19 cellular contexts compared by ENCODE assay signal in the genomic region with DNA sequence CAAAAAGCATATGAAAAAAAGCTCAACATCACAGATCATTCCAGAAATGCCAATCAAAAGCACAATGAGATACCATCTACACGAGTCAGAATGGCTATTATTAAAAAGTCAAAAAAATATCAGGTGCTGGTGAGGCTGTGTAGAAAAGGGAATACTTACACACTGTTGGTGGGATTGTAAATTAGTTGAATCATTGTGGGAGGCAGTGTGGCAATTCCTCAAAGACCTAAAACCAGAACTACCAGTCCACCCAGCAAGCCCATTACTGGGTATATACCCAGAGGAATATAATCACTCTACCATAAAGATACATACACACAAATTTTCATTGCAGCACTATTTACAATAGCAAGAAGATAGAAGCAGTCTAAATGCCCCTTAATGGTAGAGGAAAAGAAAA.
A peak's percentile ranks its signal among the peaks of the same experiment; 100 is the strongest.
DNase-seq lines count a peak whose midpoint lies in the region; ATAC-seq, FAIRE-seq and TF ChIP-seq lines count a peak whose summit lies in the region.
"Had no signal": no experiment of that assay in that cellular context is flagged by ENCODE, and none has a peak within 500 bp of the region (broad histone marks: within the 10 kb centered on the region; RNA-seq: fewer than 3 reads in every experiment).

No MANE protein-coding gene starts in this region.

- no peaks in the 10 kb centered on the region for H4K20me1 ChIP-seq in astrocyte (ENCODE audit: insufficient read depth, low read length)
- H4K20me1 ChIP-seq: BLaER1 had no signal

- H3K9me3 Mint-ChIP-seq in astrocyte (ENCODE audit: unreplicated experiment) = no peaks in the 10 kb centered on the region
- peaks cover under 1% of the 10 kb centered on the region for H3K9me3 Mint-ChIP-seq in neural crest cell
- H3K9me3 Mint-ChIP-seq: HFFc6 had no signal

- H3K4me1 Mint-ChIP-seq in astrocyte (ENCODE audit: low read depth, unreplicated experiment) = peaks cover 10% of the 10 kb centered on the region
- H3K4me1 Mint-ChIP-seq in neural crest cell = no peaks in the 10 kb centered on the region
- H3K4me1 Mint-ChIP-seq: CD14-positive monocyte; CD4-positive, alpha-beta memory T cell had no signal

- no peaks in the 10 kb centered on the region for H3K4me1 ChIP-seq in astrocyte (ENCODE audit: insufficient read depth, low read length)
- H3K4me1 ChIP-seq: BLaER1 had no signal

- H3K79me2 ChIP-seq in astrocyte (ENCODE audit: insufficient read depth, low read length) = no peaks in the 10 kb centered on the region

- H3K27ac ChIP-seq in astrocyte (ENCODE audit: low read depth, low read length) = no peak overlapping the region
- H3K27ac ChIP-seq: BLaER1 had no signal

- H2AFZ ChIP-seq in astrocyte (ENCODE audit: low read depth, low read length) = no peak overlapping the region

- H3K4me2 ChIP-seq in astrocyte (ENCODE audit: low read length) = no peak overlapping the region
- H3K4me2 ChIP-seq: BLaER1 had no signal

- no peaks in the 10 kb centered on the region for H3K36me3 Mint-ChIP-seq in astrocyte (ENCODE audit: low read depth, unreplicated experiment)
- H3K36me3 Mint-ChIP-seq in neural crest cell (ENCODE audit: low read depth) = no peaks in the 10 kb centered on the region
- H3K36me3 Mint-ChIP-seq: CD14-positive monocyte; CD4-positive, alpha-beta memory T cell had no signal

- H3K36me3 ChIP-seq in astrocyte (ENCODE audit: insufficient read depth, low read length) = no peaks in the 10 kb centered on the region
- H3K36me3 ChIP-seq: BLaER1 had no signal

- H3K27ac Mint-ChIP-seq in astrocyte (ENCODE audit: unreplicated experiment) = no peak overlapping the region
- H3K27ac Mint-ChIP-seq in neural crest cell (ENCODE audit: unreplicated experiment) = peak overlapping the region; percentile 35
- H3K27ac Mint-ChIP-seq: CD14-positive monocyte; CD4-positive, alpha-beta memory T cell; HFFc6 had no signal

- H3K9me3 ChIP-seq in astrocyte (ENCODE audit: insufficient read depth, low read depth, low read length) = no peaks in the 10 kb centered on the region
- H3K9me3 ChIP-seq: BLaER1 had no signal

- H3K9ac ChIP-seq in astrocyte (ENCODE audit: low read length) = no peak overlapping the region
- H3K9ac ChIP-seq: BLaER1 had no signal

- H3K27me3 ChIP-seq in astrocyte (ENCODE audit: insufficient read depth, low read length) = no peaks in the 10 kb centered on the region
- H3K27me3 ChIP-seq: BLaER1 had no signal

- DNase-seq in EH (ENCODE audit: low read depth) (peak; percentile 26), astrocyte (ENCODE audit: low read depth) (peak; percentile 2), fibroblast of the aortic adventitia (ENCODE audit: low read depth) (peak; percentile 24), neural crest cell (ENCODE audit: low read depth, low spot score) (no peak), OCI-M2 (lab: John Stamatoyannopoulos, UW; ENCODE audit: unreplicated experiment) (no peak)
- DNase-seq: 8988T; CD4-positive, alpha-beta memory T cell; DMS79 treated with DMSO at 0.1 percent for 48 hours; EL; GOT3; H7; HFFc6 had no signal

- H3K27me3 Mint-ChIP-seq in astrocyte (ENCODE audit: low read depth, unreplicated experiment) (no peaks in the 10 kb centered on the region), neural crest cell (ENCODE audit: low read depth) (no peaks in the 10 kb centered on the region)
- H3K27me3 Mint-ChIP-seq: CD4-positive, alpha-beta memory T cell had no signal

- no peak for ATAC-seq in esophagus mucosa
- no peak for ATAC-seq in HG02623 (IDR thresholded peaks at IDR 0.05; ENCODE audit: unreplicated experiment)
- ATAC-seq: GM12878, HCT116, HepG2 had no signal

- no peak for TF ChIP-seq CTCF in astrocyte (IDR thresholded peaks at IDR 0.05; ENCODE audit: insufficient read depth, low read depth, low read length)
- TF ChIP-seq CTCF in fibroblast of the aortic adventitia (IDR thresholded peaks at IDR 0.05; ENCODE audit: insufficient read depth, low read length) = no peak
- no peak for TF ChIP-seq CTCF in neural crest cell (conservative IDR thresholded peaks at IDR 0.05)

- FAIRE-seq in astrocyte (lab: Jason Lieb, UNC) = no peak
- FAIRE-seq: GM12878, HepG2 had no signal

- no peak overlapping the region for H3K4me3 ChIP-seq in astrocyte (ENCODE audit: insufficient read depth, low read depth, low read length)
- H3K4me3 ChIP-seq in fibroblast of the aortic adventitia (ENCODE audit: low read depth, low read length) = no peak overlapping the region
- H3K4me3 ChIP-seq: BLaER1, GM12878 had no signal

- no peak overlapping the region for H3K4me3 Mint-ChIP-seq in astrocyte (ENCODE audit: unreplicated experiment)
- no peak overlapping the region for H3K4me3 Mint-ChIP-seq in neural crest cell
- H3K4me3 Mint-ChIP-seq: CD14-positive monocyte; CD4-positive, alpha-beta memory T cell; HFFc6 had no signal

Comparison
In these comparisons a context has a peak if more than half of its experiments do, and no peak if none do; other contexts are left out.
1. DNase-seq: peak in EH (single experiment), astrocyte (single experiment) and fibroblast of the aortic adventitia (single experiment); none in neural crest cell (single experiment) and OCI-M2 (single experiment).